Comparison of ENCODE assay signal across 15 cellular contexts in the genomic region with DNA sequence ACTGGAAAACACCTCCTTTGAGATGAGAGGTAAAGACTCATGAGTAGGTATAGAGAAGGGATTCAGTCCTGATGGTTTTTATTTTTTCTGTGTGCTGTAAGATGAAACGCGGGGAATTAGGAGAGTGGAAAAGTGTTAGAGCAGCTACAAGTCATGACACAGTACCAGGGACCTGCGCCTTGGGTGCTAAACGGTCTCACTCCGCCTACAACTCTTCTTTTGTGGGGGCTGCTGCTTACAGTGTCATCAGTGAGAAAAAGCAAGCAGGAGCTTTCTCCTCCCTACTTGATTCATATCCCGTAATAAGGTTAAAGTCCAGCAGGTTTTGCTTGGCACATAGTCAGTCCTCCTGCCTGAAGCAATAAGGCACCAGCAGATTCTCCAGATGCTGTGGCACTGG.
"Had no signal": no experiment of that assay in that cellular context is flagged by ENCODE, and none has a peak within 500 bp of the region (broad histone marks: within the 10 kb centered on the region; RNA-seq: fewer than 3 reads in every experiment).

No MANE protein-coding gene starts in this region.

- H3K4me3 Mint-ChIP-seq: activated B cell treated with CpG ODN at 0.5 μM for 24 hours, endodermal cell, neural progenitor cell had no signal

- H3K27ac Mint-ChIP-seq: activated B cell treated with CpG ODN at 0.5 μM for 24 hours, endodermal cell, neural progenitor cell had no signal

- H3K27me3 Mint-ChIP-seq: activated B cell treated with CpG ODN at 0.5 μM for 24 hours had no signal

- H3K9me3 Mint-ChIP-seq: activated B cell treated with CpG ODN at 0.5 μM for 24 hours, endodermal cell, neural progenitor cell had no signal

- ATAC-seq: gastrocnemius medialis, heart right ventricle, left cardiac atrium, lower lobe of right lung, sciatic nerve, upper lobe of right lung had no signal

- DNase-seq: activated B cell treated with CpG ODN at 0.5 μM for 24 hours; activated CD4-positive, alpha-beta T cell treated with anti-CD3 and anti-CD28 coated beads, Interleukin-2, amount 50 U/mL, for 4 hours; activated CD8-positive, alpha-beta memory T cell treated with anti-CD3 and anti-CD28 coated beads, Interleukin-2, amount 50 U/mL, for 48 hours; activated effector memory CD4-positive, alpha-beta T cell treated with Interleukin-2 at 50 U/mL for 16 hours; dermis blood vessel endothelial cell; endodermal cell; gastrocnemius medialis; heart right ventricle; left cardiac atrium; lower lobe of right lung; ovary; T-helper 2 cell; upper lobe of right lung had no signal
